1 cellular context compared by ENCODE assay signal in the genomic region with DNA sequence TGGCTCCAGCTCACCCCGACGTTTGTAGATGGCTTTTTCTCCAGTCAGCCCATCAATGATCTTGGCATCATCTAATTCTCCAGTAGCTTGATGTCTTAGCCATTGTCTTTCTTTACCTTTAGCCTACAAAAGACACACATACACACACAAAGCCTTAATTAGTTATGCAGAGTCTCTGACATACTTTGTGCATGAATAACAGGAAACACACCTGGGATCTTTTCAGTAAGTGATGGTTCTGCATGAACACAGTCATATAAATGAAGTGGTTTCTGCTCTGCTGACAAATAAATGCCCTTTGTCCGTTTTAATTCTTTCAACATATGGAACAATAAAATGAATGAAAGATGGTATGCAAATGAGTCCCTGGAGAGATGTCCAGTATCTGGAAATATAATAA.
TF ChIP-seq lines count a peak whose summit lies in the region.

No MANE protein-coding gene starts in this region.

TF ChIP-seq in GM23338, 12 proteins besides CTCF, POLR2A, EP300 and RAD21 (continued from another document):
- TF ChIP-seq REST (IDR thresholded peaks at IDR 0.05; ENCODE audit: unreplicated experiment) (no peak), ZNF462 (CRISPR knock-in tag; IDR thresholded peaks at IDR 0.05) (no peak), ZNF114 (CRISPR knock-in tag; IDR thresholded peaks at IDR 0.05) (no peak)
